In the genomic region with DNA sequence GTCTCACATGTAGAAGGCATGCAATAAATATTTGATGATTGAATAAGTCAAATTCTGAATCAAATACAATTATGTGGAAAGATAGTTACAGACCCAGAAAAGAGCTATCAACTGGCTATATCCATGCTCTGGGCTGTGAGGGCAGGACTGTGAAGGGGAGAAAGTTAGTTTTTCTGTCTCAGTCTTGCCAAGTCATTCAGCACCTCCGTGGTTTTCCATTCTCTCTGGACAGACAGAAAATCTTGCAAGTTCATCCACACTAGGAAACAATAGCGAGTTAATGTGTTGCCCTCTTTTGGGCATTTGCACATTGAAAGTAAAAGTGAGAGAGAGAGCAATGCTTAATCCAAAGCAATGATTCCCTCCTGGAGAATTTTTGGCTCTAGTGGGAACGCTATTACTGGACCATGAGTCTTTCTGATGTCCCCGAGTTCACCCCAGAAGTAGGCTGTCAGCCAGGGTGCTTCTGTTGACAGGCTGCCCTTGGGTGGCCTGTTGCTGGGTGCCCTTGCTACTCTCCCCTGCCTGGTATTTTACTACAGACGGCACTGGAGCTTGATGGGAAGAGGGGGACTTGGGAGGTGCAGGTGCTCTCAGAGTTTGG, we compare ENCODE assay signal across 17 cellular contexts.
DNase-seq lines count a peak whose midpoint lies in the region; ATAC-seq, FAIRE-seq and TF ChIP-seq lines count a peak whose summit lies in the region.
"Had no signal": no experiment of that assay in that cellular context is flagged by ENCODE, and none has a peak within 500 bp of the region (broad histone marks: within the 10 kb centered on the region; RNA-seq: fewer than 3 reads in every experiment).

No MANE protein-coding gene starts in this region.

- DNase-seq in D721Med (ENCODE audit: insufficient read length, low spot score) (no peak), ascending aorta (ENCODE audit: low spot score in 2 of 2) (peak in 1 of 2 donors; percentile 77), left cardiac atrium (peak; percentile 66), psoas muscle (peak; percentile 64 to 89), hippocampal formation (lab: John Stamatoyannopoulos, UW) (no peak), NOMO-1 treated with DMSO at 0.1 percent for 48 hours (lab: John Stamatoyannopoulos, UW; ENCODE audit: unreplicated experiment) (no peak)
- DNase-seq in activated naive CD4-positive, alpha-beta T cell treated with anti-CD3 and anti-CD28 coated beads, Interleukin-2, amount 50 U/mL, for 72 hours (ENCODE audit: low spot score in 2 of 2), result no peak
- DNase-seq: activated CD4-positive, alpha-beta T cell treated with anti-CD3 and anti-CD28 coated beads for 48 hours; activated T-cell treated with anti-CD3 and anti-CD28 coated beads, Interleukin-2, amount 50 U/mL, for 1 hour; erythroblast; mesendoderm; NCI-H1092 treated with DMSO at 0.1 percent for 48 hours; NCI-H345; occipital lobe had no signal

- H3K36me3 ChIP-seq in ascending aorta, result no peaks in the 10 kb centered on the region
- H3K36me3 ChIP-seq in psoas muscle (ENCODE audit: insufficient read depth in 1 of 2, low read depth in 1 of 2), result no peaks in the 10 kb centered on the region
- H3K36me3 ChIP-seq: suprapubic skin had no signal

- TF ChIP-seq CTCF in D721Med (IDR thresholded peaks at IDR 0.05; ENCODE audit: insufficient read depth, missing control alignments) (no peak), ascending aorta (IDR thresholded peaks at IDR 0.05) (no peak), psoas muscle (IDR thresholded peaks at IDR 0.05) (peak; percentile 3)

- no peaks in the 10 kb centered on the region for H3K36me3 Mint-ChIP-seq in activated naive CD4-positive, alpha-beta T cell treated with anti-CD3 and anti-CD28 coated beads, Interleukin-2, amount 50 U/mL, for 72 hours

- ATAC-seq in left cardiac atrium (peak; percentile 93 to 97), psoas muscle (peak; percentile 97 to 99 (median 98)), GM18498 (IDR thresholded peaks at IDR 0.05; ENCODE audit: unreplicated experiment) (no peak)
- no peak for ATAC-seq in activated naive CD4-positive, alpha-beta T cell treated with anti-CD3 and anti-CD28 coated beads, Interleukin-2, amount 50 U/mL, for 72 hours

- intact Hi-C loops in ascending aorta (cut with DNase I), result no loop called here
- intact Hi-C loops in left cardiac atrium (cut with DNase I), result loop anchor here in 1 of 2 donors (10.0 kb wide), 1 partner anchor 84 kb away; a partner anchor contains a TSS
- intact Hi-C loops in psoas muscle (cut with DNase I), result loop anchor here in 1 of 2 donors (10.0 kb wide), 1 partner anchor 244 kb away; a partner anchor contains a TSS

- no peaks in the 10 kb centered on the region for H3K9me3 ChIP-seq in ascending aorta
- no peaks in the 10 kb centered on the region for H3K9me3 ChIP-seq in psoas muscle
- H3K9me3 ChIP-seq: suprapubic skin had no signal

- 10 to 12% (median 12%) methylated on average over 5 of the region's 5 CpGs for WGBS in psoas muscle, 3 donors

- peak overlapping the region; percentile 24 to 27 for H3K27ac ChIP-seq in ascending aorta
- peak overlapping the region; percentile 81 for H3K27ac ChIP-seq in psoas muscle
- H3K27ac ChIP-seq: suprapubic skin had no signal

- no peak overlapping the region for H3K4me3 ChIP-seq in ascending aorta
- peak overlapping the region; percentile 37 for H3K4me3 ChIP-seq in psoas muscle
- H3K4me3 ChIP-seq: suprapubic skin had no signal

- H3K27ac Mint-ChIP-seq in activated naive CD4-positive, alpha-beta T cell treated with anti-CD3 and anti-CD28 coated beads, Interleukin-2, amount 50 U/mL, for 72 hours, result no peak overlapping the region

- H3K27me3 ChIP-seq in ascending aorta (no peaks in the 10 kb centered on the region), psoas muscle (ENCODE audit: insufficient read depth in 3 of 3, low read length in 2 of 3) (no peaks in the 10 kb centered on the region)
- H3K27me3 ChIP-seq: suprapubic skin had no signal

- peak; percentile 21 for FAIRE-seq in D721Med (lab: Jason Lieb, UNC)
- FAIRE-seq: colon had no signal

- H3K4me1 ChIP-seq in ascending aorta (peaks cover 0 to 14% of the 10 kb centered on the region in 2 donors), psoas muscle (peaks cover 69% of the 10 kb centered on the region)

- H3K9me3 Mint-ChIP-seq in activated naive CD4-positive, alpha-beta T cell treated with anti-CD3 and anti-CD28 coated beads, Interleukin-2, amount 50 U/mL, for 72 hours, result no peaks in the 10 kb centered on the region

Comparison
In these comparisons a context has a peak if more than half of its experiments do, and no peak if none do; other contexts are left out.
1. DNase-seq: peak in left cardiac atrium (single experiment) and psoas muscle (2 of 2); none in D721Med (single experiment), hippocampal formation (0 of 2), NOMO-1 treated with DMSO at 0.1 percent for 48 hours (single experiment) and activated naive CD4-positive, alpha-beta T cell treated with anti-CD3 and anti-CD28 coated beads, Interleukin-2, amount 50 U/mL, for 72 hours (0 of 2).
2. ATAC-seq: peak in left cardiac atrium (2 of 2) and psoas muscle (4 of 4); none in GM18498 (single experiment) and activated naive CD4-positive, alpha-beta T cell treated with anti-CD3 and anti-CD28 coated beads, Interleukin-2, amount 50 U/mL, for 72 hours (0 of 2).